17 cellular contexts compared by ENCODE assay signal in the genomic region with DNA sequence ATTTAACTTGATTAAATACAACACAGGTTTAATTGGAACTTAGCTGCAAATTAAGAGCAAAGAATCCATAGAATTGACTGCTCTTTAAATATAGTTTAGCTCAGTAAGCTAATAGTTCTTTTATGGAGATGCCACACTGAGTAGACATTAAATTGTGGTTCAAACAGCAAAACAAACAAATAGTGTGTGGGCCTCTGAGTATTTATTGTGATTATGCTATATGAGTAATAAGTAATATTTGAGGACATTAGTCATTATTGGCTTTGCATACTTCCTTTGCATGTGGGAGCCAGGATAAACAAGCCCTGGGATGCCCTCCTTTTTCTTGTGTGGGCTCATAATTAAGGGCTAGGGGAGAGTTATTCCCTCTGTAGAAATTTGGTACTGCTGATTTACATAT.
A peak's percentile ranks its signal among the peaks of the same experiment; 100 is the strongest.
DNase-seq lines count a peak whose midpoint lies in the region; ATAC-seq and TF ChIP-seq lines count a peak whose summit lies in the region.
"Had no signal": no experiment of that assay in that cellular context is flagged by ENCODE, and none has a peak within 500 bp of the region (broad histone marks: within the 10 kb centered on the region; RNA-seq: fewer than 3 reads in every experiment).

No MANE protein-coding gene starts in this region.

- H3K27me3 ChIP-seq in AG04450 (ENCODE audit: control insufficient read depth, insufficient read depth, low read length) (no peaks in the 10 kb centered on the region), gastrocnemius medialis (no peaks in the 10 kb centered on the region)
- H3K27me3 ChIP-seq: heart right ventricle, testis had no signal

- intact Hi-C loops in gastrocnemius medialis (cut with DNase I; ENCODE audit: low total_unique reads): no loop called here

- ATAC-seq in HG02763 (IDR thresholded peaks at IDR 0.05; ENCODE audit: unreplicated experiment) (no peak), gastrocnemius medialis (no peak)
- no peak for ATAC-seq in activated naive CD4-positive, alpha-beta T cell treated with anti-CD3 and anti-CD28 coated beads, Interleukin-2, amount 50 U/mL, for 72 hours

- in situ Hi-C loops in gastrocnemius medialis (cut with MboI; ENCODE audit: low sequenced_read_pairs in 4 of 4): no loop called here

- H3K36me3 ChIP-seq in gastrocnemius medialis: no peaks in the 10 kb centered on the region
- H3K36me3 ChIP-seq: heart right ventricle, prostate gland had no signal

- no peaks in the 10 kb centered on the region for H3K9me3 Mint-ChIP-seq in HFFc6
- peaks cover 4 to 10% of the 10 kb centered on the region in 2 donors for H3K9me3 Mint-ChIP-seq in activated naive CD4-positive, alpha-beta T cell treated with anti-CD3 and anti-CD28 coated beads, Interleukin-2, amount 50 U/mL, for 72 hours

- H3K36me3 Mint-ChIP-seq in HFFc6 (ENCODE audit: low read depth): peaks cover 12% of the 10 kb centered on the region; the same call in 1 of the 2 replicates
- peaks cover 0 to 5% of the 10 kb centered on the region in 2 donors for H3K36me3 Mint-ChIP-seq in activated naive CD4-positive, alpha-beta T cell treated with anti-CD3 and anti-CD28 coated beads, Interleukin-2, amount 50 U/mL, for 72 hours

- no peak for TF ChIP-seq POLR2A in gastrocnemius medialis (IDR thresholded peaks at IDR 0.05)

- H3K4me3 ChIP-seq in AG04450 (ENCODE audit: low read depth, low read length) (no peak overlapping the region), foreskin fibroblast (ENCODE audit: low read depth in 1 of 2, low read length in 2 of 2) (no peak overlapping the region), gastrocnemius medialis (no peak overlapping the region)
- H3K4me3 ChIP-seq: coronary artery, heart right ventricle, prostate gland, testis had no signal

- H3K9me3 ChIP-seq in AG04450 (ENCODE audit: control insufficient read depth, insufficient read depth, low read length): no peaks in the 10 kb centered on the region
- H3K9me3 ChIP-seq in gastrocnemius medialis: no peaks in the 10 kb centered on the region
- H3K9me3 ChIP-seq: heart right ventricle, prostate gland, testis had no signal

- H3K27ac ChIP-seq in AG04450 (ENCODE audit: low read depth, low read length) (no peak overlapping the region), gastrocnemius medialis (no peak overlapping the region)
- H3K27ac ChIP-seq: coronary artery, heart right ventricle, prostate gland, testis had no signal

- peak overlapping the region; percentile 48 for H3K4me3 Mint-ChIP-seq in HFFc6

- H3K27me3 Mint-ChIP-seq in HFFc6 (ENCODE audit: insufficient read depth): peaks cover 3% of the 10 kb centered on the region; the same call in 1 of the 2 replicates

- CTCF ChIA-PET in AG04450 (lab: Charles Lee): interaction anchor here (2.7 kb wide), 1 partner anchor 586 kb away, joined by 12 read pairs; no protein-coding TSS in a partner anchor
- CTCF ChIA-PET in GM10248 (lab: Yijun Ruan, JAX): interaction anchor here (1.4 kb wide), 1 partner anchor 392 kb away, joined by 3 read pairs; no protein-coding TSS in a partner anchor

- H3K27ac Mint-ChIP-seq in HFFc6: peak overlapping the region; percentile 79
- H3K27ac Mint-ChIP-seq in activated naive CD4-positive, alpha-beta T cell treated with anti-CD3 and anti-CD28 coated beads, Interleukin-2, amount 50 U/mL, for 72 hours: no peak overlapping the region

- TF ChIP-seq CTCF in AG04450 (IDR thresholded peaks at IDR 0.05; ENCODE audit: low read depth, low read length) (no peak), HFFc6 (IDR thresholded peaks at IDR 0.05) (no peak), foreskin fibroblast (IDR thresholded peaks at IDR 0.05; ENCODE audit: low read depth, low read length) (no peak), GM10248 (IDR thresholded peaks at IDR 0.05; ENCODE audit: control extremely low read depth, extremely low read depth, low read depth, missing control alignments) (no peak), gastrocnemius medialis (IDR thresholded peaks at IDR 0.05 in 4 of 5, conservative IDR thresholded peaks at IDR 0.05 in 1 of 5) (no peak)

- POLR2A ChIA-PET in AG04450 (lab: Yijun Ruan, JAX): interaction anchor here (1.0 kb wide), 1 partner anchor 126 kb away, joined by 3 read pairs; no protein-coding TSS in a partner anchor
- POLR2A ChIA-PET in GM10248 (lab: Yijun Ruan, JAX): no interaction called here

- H3K4me1 Mint-ChIP-seq in HFFc6 (ENCODE audit: low read depth): peaks cover 84% of the 10 kb centered on the region

- H3K4me1 ChIP-seq in gastrocnemius medialis: no peaks in the 10 kb centered on the region
- H3K4me1 ChIP-seq: heart right ventricle, prostate gland, testis had no signal

- peak; percentile 44 for DNase-seq in AG04450 (ENCODE audit: low read depth, low spot score)
- peak; percentile 85 for DNase-seq in HFFc6
- peak; percentile 31 for DNase-seq in T1000 (lab: John Stamatoyannopoulos, UW)
- peak; percentile 84 to 90 for DNase-seq in foreskin fibroblast
- no peak for DNase-seq in GM10248 (ENCODE audit: extremely low spot score)
- DNase-seq in activated naive CD4-positive, alpha-beta T cell treated with anti-CD3 and anti-CD28 coated beads, Interleukin-2, amount 50 U/mL, for 72 hours (ENCODE audit: low spot score in 2 of 2): no peak
- no peak for DNase-seq in gastrocnemius medialis
- DNase-seq: C1 segment of cervical spinal cord, heart right ventricle, Kasumi-1, mesendoderm, NCI-H2227 treated with DMSO at 0.1 percent for 48 hours, SHP77 treated with DMSO at 0.1 percent for 48 hours, testis had no signal

Comparison
In these comparisons a context has a peak if more than half of its experiments do, and no peak if none do; other contexts are left out.
1. DNase-seq: peak in AG04450 (single experiment), HFFc6 (single experiment), T1000 (single experiment) and foreskin fibroblast (2 of 2); none in GM10248 (single experiment), activated naive CD4-positive, alpha-beta T cell treated with anti-CD3 and anti-CD28 coated beads, Interleukin-2, amount 50 U/mL, for 72 hours (0 of 2) and gastrocnemius medialis (0 of 2).